ENCODE assay signal across 1 cellular context in the genomic region with DNA sequence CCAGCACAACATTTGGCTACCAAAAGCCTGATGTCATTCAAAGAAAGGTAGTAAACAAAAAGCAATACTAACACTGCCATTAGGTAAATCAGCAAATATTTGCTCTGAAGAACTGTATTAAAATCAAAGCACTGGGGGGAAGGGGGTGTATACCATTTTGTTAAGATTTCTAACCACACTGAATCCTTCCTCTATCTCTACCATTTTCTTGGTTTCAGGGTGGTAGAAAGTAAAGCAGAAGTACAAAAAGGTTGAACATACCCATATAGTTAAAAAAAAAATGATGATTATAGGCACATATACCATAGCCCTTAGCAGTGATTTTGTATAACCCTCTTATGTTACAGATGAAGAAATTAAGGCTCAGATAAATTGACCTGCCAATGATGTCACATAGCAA.
TF ChIP-seq lines count a peak whose summit lies in the region.

No MANE protein-coding gene starts in this region.

TF ChIP-seq in IMR-90, 13 proteins besides CTCF, POLR2A, EP300 and RAD21 (continued from another document):
- TF ChIP-seq, protein P1, sequence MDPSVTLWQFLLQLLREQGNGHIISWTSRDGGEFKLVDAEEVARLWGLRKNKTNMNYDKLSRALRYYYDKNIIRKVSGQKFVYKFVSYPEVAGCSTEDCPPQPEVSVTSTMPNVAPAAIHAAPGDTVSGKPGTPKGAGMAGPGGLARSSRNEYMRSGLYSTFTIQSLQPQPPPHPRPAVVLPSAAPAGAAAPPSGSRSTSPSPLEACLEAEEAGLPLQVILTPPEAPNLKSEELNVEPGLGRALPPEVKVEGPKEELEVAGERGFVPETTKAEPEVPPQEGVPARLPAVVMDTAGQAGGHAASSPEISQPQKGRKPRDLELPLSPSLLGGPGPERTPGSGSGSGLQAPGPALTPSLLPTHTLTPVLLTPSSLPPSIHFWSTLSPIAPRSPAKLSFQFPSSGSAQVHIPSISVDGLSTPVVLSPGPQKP (IDR thresholded peaks at IDR 0.05; ENCODE audit: borderline replicate concordance, low read depth, low read length), result no peak
- TF ChIP-seq MAZ (IDR thresholded peaks at IDR 0.05; ENCODE audit: borderline replicate concordance, low read depth, low read length), result no peak
- TF ChIP-seq, protein P2, sequence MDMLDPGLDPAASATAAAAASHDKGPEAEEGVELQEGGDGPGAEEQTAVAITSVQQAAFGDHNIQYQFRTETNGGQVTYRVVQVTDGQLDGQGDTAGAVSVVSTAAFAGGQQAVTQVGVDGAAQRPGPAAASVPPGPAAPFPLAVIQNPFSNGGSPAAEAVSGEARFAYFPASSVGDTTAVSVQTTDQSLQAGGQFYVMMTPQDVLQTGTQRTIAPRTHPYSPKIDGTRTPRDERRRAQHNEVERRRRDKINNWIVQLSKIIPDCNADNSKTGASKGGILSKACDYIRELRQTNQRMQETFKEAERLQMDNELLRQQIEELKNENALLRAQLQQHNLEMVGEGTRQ (IDR thresholded peaks at IDR 0.05; ENCODE audit: low read depth, low read length), result no peak
- no peak for TF ChIP-seq SMC3 (IDR thresholded peaks at IDR 0.05; ENCODE audit: low read depth, low read length)
- TF ChIP-seq FOS (IDR thresholded peaks at IDR 0.05; ENCODE audit: low read depth, low read length), result no peak
- TF ChIP-seq MAFK (IDR thresholded peaks at IDR 0.05; ENCODE audit: low read depth, low read length), result no peak
TF ChIP-seq in IMR-90: peak in this region for 0.
